In genomic region chr7:10973061-10973941, GRCh38 we compare ENCODE assay signal across 8 cellular contexts. TPM values are rescaled to one million over a fixed set of nuclear protein-coding genes. Genes with fewer than 3 reads are reported as not detected.
DNase-seq lines count a peak whose midpoint lies in the region; TF ChIP-seq lines count a peak whose summit lies in the region.

Gene PHF14 (plus strand): TSS chr7:10973872. CDS start chr7:10974324, 452 bp downstream.

- CTCF ChIA-PET in activated CD8-positive, alpha-beta memory T cell treated with anti-CD3 and anti-CD28 coated beads for 36 hours (lab: Charles Lee): interaction anchor here (1.6 kb wide), 1 partner anchor 33 kb away, joined by 4 read pairs; a partner anchor contains a TSS

- POLR2A ChIA-PET in activated CD8-positive, alpha-beta memory T cell treated with anti-CD3 and anti-CD28 coated beads for 36 hours (lab: Charles Lee): interaction anchor here (2.6 kb wide), 1 partner anchor 33 kb away, joined by 16 read pairs; a partner anchor contains a TSS

- DNase-seq in CMK (ENCODE audit: low read depth) (peak; percentile 86), GM20000 (ENCODE audit: low spot score) (peak; percentile 95), HT-29 (ENCODE audit: low spot score) (peak; percentile 97), NOMO-1 (lab: John Stamatoyannopoulos, UW; ENCODE audit: unreplicated experiment in 2 of 2) (peak; percentile 97 to 98), lung microvascular endothelial cell (ENCODE audit: low read depth in 2 of 2) (peak; percentile 97 to 98)
- peak; percentile 91 for DNase-seq in effector CD8-positive, alpha-beta T cell (lab: John Stamatoyannopoulos, UW)
- peak; percentile 86 to 94 (median 89) for DNase-seq in stimulated activated CD4-positive, alpha-beta T cell treated with anti-CD3 and anti-CD28 coated beads, TNF-alpha, amount 100 ng/mL, for 48 hours (ENCODE audit: low read depth in 3 of 3)

- no peak for TF ChIP-seq CTCF in GM20000 (IDR thresholded peaks at IDR 0.05; ENCODE audit: extremely low read depth, missing control alignments)

RNA-seq across cellular contexts. Expression of gene PHF14, which starts in this region (rescaled TPM):
- 21.8 and 22.1 TPM in 2 replicates for total RNA-seq in HT-29 (2014; rRNA removed; shearing (Covaris generic))
- 10 to 100 TPM; 33.0 to 33.4 TPM for total RNA-seq in activated CD8-positive, alpha-beta memory T cell treated with anti-CD3 and anti-CD28 coated beads for 36 hours
- total RNA-seq in lung microvascular endothelial cell: 19.8 and 25.6 TPM in 2 replicates

Comparison
In these comparisons a context has a peak if more than half of its experiments do, and no peak if none do; other contexts are left out.
1. Peak in every context shown above with its lines: DNase-seq.